ENCODE assay signal across 21 cellular contexts in genomic region chr17:57465551-57465950, GRCh38.
DNase-seq lines count a peak whose midpoint lies in the region; ATAC-seq and FAIRE-seq lines count a peak whose summit lies in the region.
"Had no signal": no experiment of that assay in that cellular context is flagged by ENCODE, and none has a peak within 500 bp of the region (broad histone marks: within the 10 kb centered on the region; RNA-seq: fewer than 3 reads in every experiment).

No MANE protein-coding gene starts in this region.

- peaks cover 5% of the 10 kb centered on the region for H3K9me3 Mint-ChIP-seq in activated T-helper 1 cell treated with anti-CD3 and anti-CD28 coated beads, Interleukin-12 subunit alpha, Interleukin-12 subunit beta, Interleukin-2, Interleukin-4 antibody, amounts not matched to agents 30 ng/mL and 10 ng/mL and 1 ng/mL, durations not matched to agents 14 hours and 24 hours and 36 hours
- H3K9me3 Mint-ChIP-seq: HFFc6 had no signal

- no peak overlapping the region for H4K8ac ChIP-seq in mesenchymal stem cell (ENCODE audit: low read length)

- H3K36me3 ChIP-seq in mesenchymal stem cell (ENCODE audit: control insufficient read depth in 1 of 2, insufficient read depth in 2 of 2, low read depth in 1 of 2, low read length in 2 of 2) = peaks cover 0 to 2% of the 10 kb centered on the region in 2 experiments
- H3K36me3 ChIP-seq: brain microvascular endothelial cell, spleen had no signal

- H3K9me3 ChIP-seq in right cardiac atrium (ENCODE audit: control insufficient read depth, low read length) (no peaks in the 10 kb centered on the region), mesenchymal stem cell (ENCODE audit: control insufficient read depth, low read length) (no peaks in the 10 kb centered on the region)
- H3K9me3 ChIP-seq: mucosa of descending colon, spleen had no signal

- H2AK5ac ChIP-seq in mesenchymal stem cell (ENCODE audit: low read length, severe bottlenecking) = peak overlapping the region; percentile 27

- H2BK5ac ChIP-seq in mesenchymal stem cell (ENCODE audit: low read depth, low read length, poor library complexity, severe bottlenecking) = no peak overlapping the region

- H3K4me1 ChIP-seq in right cardiac atrium (ENCODE audit: control insufficient read depth, insufficient read depth, low read length) (peaks cover 18% of the 10 kb centered on the region), mesenchymal stem cell (ENCODE audit: control insufficient read depth, insufficient read depth, low read depth, low read length) (peaks cover 23% of the 10 kb centered on the region)

- no peak overlapping the region for H4K91ac ChIP-seq in mesenchymal stem cell (ENCODE audit: low read length)

- DNase-seq in right cardiac atrium = peak in 1 of 3 donors; percentile 22
- DNase-seq in cardiac septum (ENCODE audit: low spot score) = no peak
- DNase-seq in activated T-helper 1 cell treated with anti-CD3 and anti-CD28 coated beads, Interleukin-12 subunit alpha, Interleukin-12 subunit beta, Interleukin-2, Interleukin-4 antibody, amounts not matched to agents 30 ng/mL and 10 ng/mL and 1 ng/mL, durations not matched to agents 14 hours and 24 hours and 36 hours (ENCODE audit: low spot score) = no peak
- no peak for DNase-seq in mesenchymal stem cell
- DNase-seq in urothelium cell line (ENCODE audit: low spot score) = no peak
- DNase-seq in GM19239 (ENCODE audit: insufficient read length, low spot score) = no peak
- DNase-seq in NAMALWA (ENCODE audit: low spot score) = no peak
- DNase-seq in glomerular visceral epithelial cell (ENCODE audit: extremely low spot score) = no peak
- DNase-seq: activated naive CD4-positive, alpha-beta T cell treated with Interleukin-2 at 50 U/mL for 16 hours; brain microvascular endothelial cell; GDM1; HFFc6; Kasumi-1; kidney glomerular epithelial cell; mucosa of descending colon; NCI-H1436 treated with DMSO at 0.1 percent for 48 hours; NCI-H510A treated with DMSO at 0.1 percent for 48 hours; stimulated activated naive CD8-positive, alpha-beta T cell treated with anti-CD3 and anti-CD28 coated beads, Interleukin-15, amount 100 ng/mL, for 72 hours had no signal

- no peaks in the 10 kb centered on the region for H3K27me3 ChIP-seq in right cardiac atrium (ENCODE audit: control insufficient read depth, insufficient read depth)
- H3K27me3 ChIP-seq in mesenchymal stem cell (ENCODE audit: control insufficient read depth in 1 of 2, insufficient read depth in 1 of 2, low read length in 2 of 2) = peaks cover 0 to 31% of the 10 kb centered on the region in 2 experiments
- H3K27me3 ChIP-seq: brain microvascular endothelial cell, spleen had no signal

- H2BK12ac ChIP-seq in mesenchymal stem cell (ENCODE audit: low read length in 2 of 2) = peak overlapping the region; percentile 38 to 40

- H3K27ac ChIP-seq in right cardiac atrium (ENCODE audit: low read length) = peak overlapping the region; percentile 7
- H3K27ac ChIP-seq in mesenchymal stem cell (ENCODE audit: low read length, poor library complexity, severe bottlenecking) = no peak overlapping the region
- H3K27ac ChIP-seq: brain microvascular endothelial cell, SK-N-MC had no signal

- no peak overlapping the region for H2BK15ac ChIP-seq in mesenchymal stem cell (ENCODE audit: low read depth, poor library complexity, severe bottlenecking)

- H3K79me1 ChIP-seq in mesenchymal stem cell (replicated peaks; ENCODE audit: low read length, poor library complexity, severe bottlenecking) = peaks cover 40% of the 10 kb centered on the region

- peak; percentile 62 for FAIRE-seq in urothelium cell line (lab: Jason Lieb, UNC)
- no peak for FAIRE-seq in GM19239 (lab: Jason Lieb, UNC)
- FAIRE-seq: TTC549 had no signal

- peak; percentile 9 to 44 for ATAC-seq in right cardiac atrium
- ATAC-seq: mucosa of descending colon; stimulated activated naive CD8-positive, alpha-beta T cell treated with anti-CD3 and anti-CD28 coated beads, Interleukin-15, amount 100 ng/mL, for 72 hours had no signal

- no peak overlapping the region for H3K9ac ChIP-seq in mesenchymal stem cell (ENCODE audit: low read length)

- H3K4me2 ChIP-seq in mesenchymal stem cell (ENCODE audit: low read length, poor library complexity, severe bottlenecking) = no peak overlapping the region

- peaks cover 68% of the 10 kb centered on the region for H3K4me1 Mint-ChIP-seq in activated T-helper 1 cell treated with anti-CD3 and anti-CD28 coated beads, Interleukin-12 subunit alpha, Interleukin-12 subunit beta, Interleukin-2, Interleukin-4 antibody, amounts not matched to agents 30 ng/mL and 10 ng/mL and 1 ng/mL, durations not matched to agents 14 hours and 24 hours and 36 hours (ENCODE audit: low read depth)

- H3K36me3 Mint-ChIP-seq in activated T-helper 1 cell treated with anti-CD3 and anti-CD28 coated beads, Interleukin-12 subunit alpha, Interleukin-12 subunit beta, Interleukin-2, Interleukin-4 antibody, amounts not matched to agents 30 ng/mL and 10 ng/mL and 1 ng/mL, durations not matched to agents 14 hours and 24 hours and 36 hours (ENCODE audit: low read depth) = peaks cover 25% of the 10 kb centered on the region

- no peaks in the 10 kb centered on the region for H3K27me3 Mint-ChIP-seq in activated T-helper 1 cell treated with anti-CD3 and anti-CD28 coated beads, Interleukin-12 subunit alpha, Interleukin-12 subunit beta, Interleukin-2, Interleukin-4 antibody, amounts not matched to agents 30 ng/mL and 10 ng/mL and 1 ng/mL, durations not matched to agents 14 hours and 24 hours and 36 hours (ENCODE audit: insufficient read depth)
- H3K27me3 Mint-ChIP-seq: stimulated activated naive CD8-positive, alpha-beta T cell treated with anti-CD3 and anti-CD28 coated beads, Interleukin-15, amount 100 ng/mL, for 72 hours had no signal

- H2BK120ac ChIP-seq in mesenchymal stem cell (ENCODE audit: low read depth, low read length) = peak overlapping the region; percentile 54

- WGBS in right cardiac atrium = 80% methylated on average over 6 of the region's 6 CpGs
- 95% methylated on average over 6 of the region's 6 CpGs for whole genome bisulfite sequencing in mesenchymal stem cell

- H3K27ac Mint-ChIP-seq in activated T-helper 1 cell treated with anti-CD3 and anti-CD28 coated beads, Interleukin-12 subunit alpha, Interleukin-12 subunit beta, Interleukin-2, Interleukin-4 antibody, amounts not matched to agents 30 ng/mL and 10 ng/mL and 1 ng/mL, durations not matched to agents 14 hours and 24 hours and 36 hours = peak overlapping the region; percentile 21

- peak overlapping the region in 1 of 2 experiments; percentile 17 for H3K4ac ChIP-seq in mesenchymal stem cell (ENCODE audit: low read depth in 1 of 2, low read length in 2 of 2)

- no peak overlapping the region for H3K23ac ChIP-seq in mesenchymal stem cell (ENCODE audit: low read length in 2 of 2)

- no peak overlapping the region for H3K4me3 Mint-ChIP-seq in activated T-helper 1 cell treated with anti-CD3 and anti-CD28 coated beads, Interleukin-12 subunit alpha, Interleukin-12 subunit beta, Interleukin-2, Interleukin-4 antibody, amounts not matched to agents 30 ng/mL and 10 ng/mL and 1 ng/mL, durations not matched to agents 14 hours and 24 hours and 36 hours
- H3K4me3 Mint-ChIP-seq: HFFc6; stimulated activated naive CD8-positive, alpha-beta T cell treated with anti-CD3 and anti-CD28 coated beads, Interleukin-15, amount 100 ng/mL, for 72 hours had no signal

- peak overlapping the region in 1 of 2 experiments; percentile 38 for H3K18ac ChIP-seq in mesenchymal stem cell (ENCODE audit: low read depth in 1 of 2, low read length in 2 of 2)

- no peak overlapping the region for H3K4me3 ChIP-seq in right cardiac atrium (ENCODE audit: low read length)
- no peak overlapping the region for H3K4me3 ChIP-seq in mesenchymal stem cell (ENCODE audit: insufficient read depth in 1 of 2, low read depth in 1 of 2, low read length in 2 of 2)
- H3K4me3 ChIP-seq: mucosa of descending colon, SK-N-MC, spleen had no signal

- H2AFZ ChIP-seq in mesenchymal stem cell (ENCODE audit: low read depth, low read length) = no peak overlapping the region

- intact Hi-C loops in right cardiac atrium (cut with DNase I) (no loop called here), cardiac septum (cut with DNase I) (no loop called here)
- intact Hi-C loops in activated T-helper 1 cell treated with anti-CD3 and anti-CD28 coated beads, Interleukin-12 subunit alpha, Interleukin-12 subunit beta, Interleukin-2, Interleukin-4 antibody, amounts not matched to agents 30 ng/mL and 10 ng/mL and 1 ng/mL, durations not matched to agents 14 hours and 24 hours and 36 hours (cut with micrococcal nuclease) = no loop called here

- no peak overlapping the region for H3K14ac ChIP-seq in mesenchymal stem cell (ENCODE audit: low read length in 2 of 2)
